Comparison of ENCODE assay signal across 22 cellular contexts in genomic region chr4:57172065-57172464, GRCh38.
DNase-seq lines count a peak whose midpoint lies in the region; ATAC-seq and TF ChIP-seq lines count a peak whose summit lies in the region.
"Had no signal": no experiment of that assay in that cellular context is flagged by ENCODE, and none has a peak within 500 bp of the region (broad histone marks: within the 10 kb centered on the region; RNA-seq: fewer than 3 reads in every experiment).

No MANE protein-coding gene starts in this region.

- H3K79me2 ChIP-seq in Karpas-422 (ENCODE audit: low read length) = no peaks in the 10 kb centered on the region

- no peaks in the 10 kb centered on the region for H3K9me3 ChIP-seq in HEK293 (ENCODE audit: control insufficient read depth, insufficient read depth, low read depth, low read length)
- H3K9me3 ChIP-seq in Karpas-422 (ENCODE audit: low read length) = no peaks in the 10 kb centered on the region
- H3K9me3 ChIP-seq: A549, BE2C had no signal

- H3K27ac Mint-ChIP-seq in mesothelial cell of epicardium = no peak overlapping the region
- H3K27ac Mint-ChIP-seq: CD14-positive monocyte; CD4-positive, alpha-beta T cell; GM23338; HFFc6 had no signal

- TF ChIP-seq CTCF in HEK293 (tag by site-specific recombination; IDR thresholded peaks at IDR 0.05) = no peak
- TF ChIP-seq CTCF in mesothelial cell of epicardium (IDR thresholded peaks at IDR 0.05; ENCODE audit: unreplicated experiment) = no peak

- H3K9ac ChIP-seq in Karpas-422 (ENCODE audit: low read length) = no peak overlapping the region
- H3K9ac ChIP-seq: BLaER1 treated with 17β-estradiol and CSF1 and Interleukin-3, amounts not matched to agents 10 nM and 100 nM had no signal

- CTCF ChIA-PET in HEK293 (lab: Yijun Ruan, JAX) = interaction anchor here (0.8 kb wide), 1 partner anchor 8 kb away, joined by 3 read pairs; no protein-coding TSS in a partner anchor

- no peaks in the 10 kb centered on the region for H3K27me3 Mint-ChIP-seq in mesothelial cell of epicardium (ENCODE audit: low read depth)

- no peaks in the 10 kb centered on the region for H3K4me1 Mint-ChIP-seq in mesothelial cell of epicardium
- H3K4me1 Mint-ChIP-seq: CD14-positive monocyte; CD8-positive, alpha-beta memory T cell had no signal

- H4K20me1 ChIP-seq in Karpas-422 (ENCODE audit: insufficient read depth, low read depth, low read length) = no peaks in the 10 kb centered on the region
- H4K20me1 ChIP-seq: BLaER1 treated with 17β-estradiol and CSF1 and Interleukin-3, amounts not matched to agents 10 nM and 100 nM had no signal

- H3K36me3 ChIP-seq in HEK293 (ENCODE audit: control insufficient read depth in 2 of 2, insufficient read depth in 1 of 2, low read length in 2 of 2) (no peaks in the 10 kb centered on the region), Karpas-422 (ENCODE audit: insufficient read depth, low read length) (no peaks in the 10 kb centered on the region)
- H3K36me3 ChIP-seq: BE2C; BLaER1 treated with 17β-estradiol and CSF1 and Interleukin-3, amounts not matched to agents 10 nM and 100 nM had no signal

- no peaks in the 10 kb centered on the region for H3K4me1 ChIP-seq in HEK293 (ENCODE audit: control insufficient read depth, insufficient read depth, low read length)
- H3K4me1 ChIP-seq in Karpas-422 (ENCODE audit: low read length) = no peaks in the 10 kb centered on the region
- H3K4me1 ChIP-seq: A549; BE2C; BLaER1 treated with 17β-estradiol and CSF1 and Interleukin-3, amounts not matched to agents 10 nM and 100 nM had no signal

- DNase-seq in Karpas-422 (peak; percentile 7), dermis blood vessel endothelial cell (peak; percentile 7), NCI-H2107 (lab: John Stamatoyannopoulos, UW) (no peak), mesothelial cell of epicardium (ENCODE audit: low spot score in 2 of 2, unreplicated experiment in 2 of 2) (no peak)
- DNase-seq: 8988T; ACHN; AML-193; BE2C; CD4-positive, alpha-beta T cell; CD8-positive, alpha-beta memory T cell; DMS53; DMS79 treated with DMSO at 0.1 percent for 48 hours; GF-D8; H9; HFFc6 had no signal

- no peak overlapping the region for H3K27ac ChIP-seq in HEK293 (ENCODE audit: extremely low read depth, low read depth, low read length)
- H3K27ac ChIP-seq in Karpas-422 (ENCODE audit: low read length) = no peak overlapping the region
- H3K27ac ChIP-seq: A549; BLaER1 treated with 17β-estradiol and CSF1 and Interleukin-3, amounts not matched to agents 10 nM and 100 nM had no signal

- no peak overlapping the region for H3K4me2 ChIP-seq in Karpas-422 (ENCODE audit: low read depth, low read length, poor library complexity, severe bottlenecking)
- H3K4me2 ChIP-seq: A549; BLaER1 treated with 17β-estradiol and CSF1 and Interleukin-3, amounts not matched to agents 10 nM and 100 nM; GM23338 had no signal

- H3K4me3 Mint-ChIP-seq in mesothelial cell of epicardium = no peak overlapping the region
- H3K4me3 Mint-ChIP-seq: CD14-positive monocyte; CD4-positive, alpha-beta T cell; CD8-positive, alpha-beta memory T cell; GM23338; H9; HFFc6 had no signal

- H3K36me3 Mint-ChIP-seq in mesothelial cell of epicardium = no peaks in the 10 kb centered on the region
- H3K36me3 Mint-ChIP-seq: CD14-positive monocyte; CD8-positive, alpha-beta memory T cell had no signal

- no peak for ATAC-seq in HG03457 (IDR thresholded peaks at IDR 0.05; ENCODE audit: unreplicated experiment)
- ATAC-seq: A549, GM23338, HCT116 had no signal

- H3K4me3 ChIP-seq in HEK293 (ENCODE audit: low read depth, low read length) = no peak overlapping the region
- no peak overlapping the region for H3K4me3 ChIP-seq in Karpas-422 (ENCODE audit: low read length)
- H3K4me3 ChIP-seq: A549; BLaER1 treated with 17β-estradiol and CSF1 and Interleukin-3, amounts not matched to agents 10 nM and 100 nM; GM23338 had no signal

- H3K9me3 Mint-ChIP-seq in mesothelial cell of epicardium = peaks cover 6% of the 10 kb centered on the region
- H3K9me3 Mint-ChIP-seq: CD4-positive, alpha-beta T cell; CD8-positive, alpha-beta memory T cell; HFFc6 had no signal

- no peaks in the 10 kb centered on the region for H3K9me2 ChIP-seq in Karpas-422 (replicated peaks; ENCODE audit: insufficient read depth, low read length)

- no peaks in the 10 kb centered on the region for H3K27me3 ChIP-seq in Karpas-422 (ENCODE audit: low read length)
- H3K27me3 ChIP-seq: BE2C; BLaER1 treated with 17β-estradiol and CSF1 and Interleukin-3, amounts not matched to agents 10 nM and 100 nM had no signal

- no peak overlapping the region for H2AFZ ChIP-seq in Karpas-422 (ENCODE audit: low read length)
- H2AFZ ChIP-seq: GM23338 had no signal

- POLR2A ChIA-PET in HEK293 (lab: Yijun Ruan, JAX) = no interaction called here

TF ChIP-seq in HEK293, 187 proteins besides CTCF, POLR2A, EP300 and RAD21:
- TF ChIP-seq ZNF248 (tag by site-specific recombination; IDR thresholded peaks at IDR 0.05) (no peak), ZNF600 (tag by site-specific recombination; IDR thresholded peaks at IDR 0.05) (no peak), ZNF514 (tag by site-specific recombination; IDR thresholded peaks at IDR 0.05) (no peak), ZNF530 (tag by site-specific recombination; IDR thresholded peaks at IDR 0.05; ENCODE audit: low read depth) (no peak), ZNF433 (tag by site-specific recombination; IDR thresholded peaks at IDR 0.05; ENCODE audit: low read depth) (no peak), SALL2 (tag by site-specific recombination; IDR thresholded peaks at IDR 0.05; ENCODE audit: borderline replicate concordance) (no peak), REST (tag by site-specific recombination; IDR thresholded peaks at IDR 0.05) (peak; percentile 50; the same call in 1 of the 2 replicates)

Comparison
In these comparisons a context has a peak if more than half of its experiments do, and no peak if none do; other contexts are left out.
1. DNase-seq: peak in Karpas-422 (single experiment) and dermis blood vessel endothelial cell (single experiment); none in NCI-H2107 (single experiment) and mesothelial cell of epicardium (0 of 2).